In genomic region chr2:101566632-101567228, GRCh38 we compare ENCODE assay signal across 13 cellular contexts.
"Had no signal": no experiment of that assay in that cellular context is flagged by ENCODE, and none has a peak within 500 bp of the region (broad histone marks: within the 10 kb centered on the region; RNA-seq: fewer than 3 reads in every experiment).

No MANE protein-coding gene starts in this region.

- H3K4me3 ChIP-seq: lower lobe of right lung had no signal

- ATAC-seq: lower lobe of right lung had no signal

- H3K27ac ChIP-seq: brain microvascular endothelial cell, lower lobe of right lung had no signal

- H3K4me3 Mint-ChIP-seq: activated CD4-positive, alpha-beta memory T cell treated with anti-CD3 and anti-CD28 coated beads, Interleukin-2, amount 10 ng/mL, durations not matched to agents 7 days and 5 days; activated naive CD8-positive, alpha-beta T cell treated with anti-CD3 and anti-CD28 coated beads for 36 hours; dendritic cell treated with granulocyte-macrophage colony-stimulating factor and Interleukin-4, amounts not matched to agents 40 ng/mL and 50 ng/mL, for 4 days; naive B cell had no signal

- H3K27me3 ChIP-seq: brain microvascular endothelial cell, tibial artery had no signal

- H3K9me3 ChIP-seq: lower lobe of right lung, tibial artery had no signal

- H3K9me3 Mint-ChIP-seq: activated naive CD8-positive, alpha-beta T cell treated with anti-CD3 and anti-CD28 coated beads for 36 hours; dendritic cell treated with granulocyte-macrophage colony-stimulating factor and Interleukin-4, amounts not matched to agents 40 ng/mL and 50 ng/mL, for 4 days; naive B cell had no signal

- H3K36me3 Mint-ChIP-seq: naive B cell had no signal

- H3K36me3 ChIP-seq: brain microvascular endothelial cell, lower lobe of right lung, tibial artery had no signal

- H3K4me1 ChIP-seq: lower lobe of right lung had no signal

- H3K27ac Mint-ChIP-seq: activated CD4-positive, alpha-beta memory T cell treated with anti-CD3 and anti-CD28 coated beads, Interleukin-2, amount 10 ng/mL, durations not matched to agents 7 days and 5 days; activated naive CD8-positive, alpha-beta T cell treated with anti-CD3 and anti-CD28 coated beads for 36 hours; dendritic cell treated with granulocyte-macrophage colony-stimulating factor and Interleukin-4, amounts not matched to agents 40 ng/mL and 50 ng/mL, for 4 days had no signal

- DNase-seq: activated CD4-positive, alpha-beta memory T cell treated with anti-CD3 and anti-CD28 coated beads, Interleukin-2, amount 10 ng/mL, durations not matched to agents 7 days and 5 days; activated gamma-delta T cell treated with Interleukin-2 at 50 U/mL for 16 hours; activated naive CD8-positive, alpha-beta T cell treated with anti-CD3 and anti-CD28 coated beads for 36 hours; activated T-cell treated with anti-CD3 and anti-CD28 coated beads, Interleukin-2, amount 50 U/mL, for 48 hours; brain microvascular endothelial cell; hypothalamus; lower lobe of right lung; midbrain; naive B cell; small intestine; T-helper 9 cell; tibial artery had no signal
